In genomic region chr16:66933776-66934137, GRCh38 we compare ENCODE assay signal across 9 cellular contexts. TPM values are rescaled to one million over a fixed set of nuclear protein-coding genes. Genes with fewer than 3 reads are reported as not detected.
DNase-seq lines count a peak whose midpoint lies in the region; ATAC-seq and TF ChIP-seq lines count a peak whose summit lies in the region.
"Had no signal": no experiment of that assay in that cellular context is flagged by ENCODE, and none has a peak within 500 bp of the region (broad histone marks: within the 10 kb centered on the region; RNA-seq: fewer than 3 reads in every experiment).

No MANE protein-coding gene starts in this region.

- TF ChIP-seq CTCF in PC-3 (conservative IDR thresholded peaks at IDR 0.05; ENCODE audit: low read depth, low read length) (no peak), MCF 10A (IDR thresholded peaks at IDR 0.05; ENCODE audit: unreplicated experiment) (no peak), GM10248 (IDR thresholded peaks at IDR 0.05; ENCODE audit: control extremely low read depth, extremely low read depth, low read depth, missing control alignments) (no peak)

- H4K20me1 ChIP-seq in PC-3 (ENCODE audit: low read length), result peaks cover 3% of the 10 kb centered on the region; the same call in 1 of the 2 replicates

- H3K4me3 Mint-ChIP-seq in T-helper 1 cell treated with Interleukin-12 subunit alpha and Interleukin-12 subunit beta and Interleukin-4 antibody, amounts not matched to agents 30 μg/mL and 1 μg/mL, for 36 hours, result peak overlapping the region; percentile 97
- H3K4me3 Mint-ChIP-seq in MCF 10A (ENCODE audit: unreplicated experiment), result peak overlapping the region; percentile 97

- peaks cover 35% of the 10 kb centered on the region for H3K4me1 Mint-ChIP-seq in T-helper 1 cell treated with Interleukin-12 subunit alpha and Interleukin-12 subunit beta and Interleukin-4 antibody, amounts not matched to agents 30 μg/mL and 1 μg/mL, for 36 hours (ENCODE audit: low read depth)
- peaks cover 36% of the 10 kb centered on the region for H3K4me1 Mint-ChIP-seq in MCF 10A (ENCODE audit: insufficient read depth, unreplicated experiment)

- H3K9me3 ChIP-seq in PC-3 (ENCODE audit: low read length) (no peaks in the 10 kb centered on the region), mucosa of stomach (ENCODE audit: control insufficient read depth, low read length) (no peaks in the 10 kb centered on the region)

- H3K27me3 ChIP-seq in PC-3 (ENCODE audit: low read length), result no peaks in the 10 kb centered on the region
- no peaks in the 10 kb centered on the region for H3K27me3 ChIP-seq in mucosa of stomach (ENCODE audit: control insufficient read depth, insufficient read depth, low read length)

- peak overlapping the region; percentile 85 for H2AFZ ChIP-seq in PC-3 (ENCODE audit: low read length)

- H3K4me1 ChIP-seq in PC-3 (ENCODE audit: insufficient read depth, low read length) (peaks cover 14% of the 10 kb centered on the region; the same call in 1 of the 2 replicates), mucosa of stomach (ENCODE audit: control insufficient read depth, insufficient read depth, low read length) (peaks cover 68% of the 10 kb centered on the region)

- H3K79me2 ChIP-seq in PC-3 (ENCODE audit: low read length), result peaks cover 42% of the 10 kb centered on the region

- H3K9me3 Mint-ChIP-seq in T-helper 1 cell treated with Interleukin-12 subunit alpha and Interleukin-12 subunit beta and Interleukin-4 antibody, amounts not matched to agents 30 μg/mL and 1 μg/mL, for 36 hours, result no peaks in the 10 kb centered on the region
- no peaks in the 10 kb centered on the region for H3K9me3 Mint-ChIP-seq in MCF 10A (ENCODE audit: unreplicated experiment)

- peak overlapping the region; percentile 92 for H3K9ac ChIP-seq in PC-3 (ENCODE audit: low read length)
- H3K9ac ChIP-seq in mucosa of stomach (ENCODE audit: low read length), result peak overlapping the region; percentile 95

- peaks cover 24% of the 10 kb centered on the region for H3K36me3 Mint-ChIP-seq in T-helper 1 cell treated with Interleukin-12 subunit alpha and Interleukin-12 subunit beta and Interleukin-4 antibody, amounts not matched to agents 30 μg/mL and 1 μg/mL, for 36 hours (ENCODE audit: low read depth)
- H3K36me3 Mint-ChIP-seq in MCF 10A (ENCODE audit: insufficient read depth, unreplicated experiment), result peaks cover 37% of the 10 kb centered on the region

- peak; percentile 10 for ATAC-seq in PC-3
- ATAC-seq in GM19463 (IDR thresholded peaks at IDR 0.05; ENCODE audit: unreplicated experiment), result no peak

- DNase-seq in T-helper 1 cell, result no peak
- peak; percentile 55 for DNase-seq in PC-3
- DNase-seq in MCF 10A (ENCODE audit: unreplicated experiment), result peak; percentile 38
- peak in 1 of 49 donors; percentile 43 for DNase-seq in substantia nigra (lab: John Stamatoyannopoulos, UW)
- DNase-seq in GM10248 (ENCODE audit: extremely low spot score), result no peak

- no peaks in the 10 kb centered on the region for H3K9me2 ChIP-seq in PC-3 (replicated peaks; ENCODE audit: low read length)

- POLR2A ChIA-PET in PC-3 (lab: Charles Lee; ENCODE audit: unreplicated experiment), result no interaction called here
- POLR2A ChIA-PET in MCF 10A (lab: Yijun Ruan, JAX), result interaction anchor here (0.8 to 2.8 kb wide), 8 partner anchors 10 to 170 kb away, joined by 3 to 48 read pairs (median 3); partner anchors contain the start of genes CES4A and PDP2
- POLR2A ChIA-PET in GM10248 (lab: Yijun Ruan, JAX), result no interaction called here

- H3F3A ChIP-seq in PC-3 (ENCODE audit: low read length, unreplicated experiment), result no peaks in the 10 kb centered on the region

- H3K36me3 ChIP-seq in PC-3 (ENCODE audit: low read depth, low read length), result no peaks in the 10 kb centered on the region; the same call in 1 of the 2 replicates
- H3K36me3 ChIP-seq in mucosa of stomach (ENCODE audit: control insufficient read depth, insufficient read depth, low read length), result peaks cover 6% of the 10 kb centered on the region

- H3K27ac ChIP-seq in PC-3 (ENCODE audit: low read length) (peak overlapping the region; percentile 74), substantia nigra (ENCODE audit: low read depth, low read length, poor library complexity, severe bottlenecking) (peak overlapping the region; percentile 85)

- no peaks in the 10 kb centered on the region for H3K27me3 Mint-ChIP-seq in T-helper 1 cell treated with Interleukin-12 subunit alpha and Interleukin-12 subunit beta and Interleukin-4 antibody, amounts not matched to agents 30 μg/mL and 1 μg/mL, for 36 hours (ENCODE audit: low read depth)
- H3K27me3 Mint-ChIP-seq in MCF 10A (ENCODE audit: insufficient read depth, unreplicated experiment), result no peaks in the 10 kb centered on the region

- CTCF ChIA-PET in PC-3 (lab: Charles Lee), result no interaction called here
- CTCF ChIA-PET in MCF 10A (lab: Yijun Ruan, JAX), result interaction anchor here (1.2 to 5.5 kb wide), 3 partner anchors 16 to 39 kb away, joined by 3 to 58 read pairs (median 3); no protein-coding TSS in a partner anchor
- CTCF ChIA-PET in GM10248 (lab: Yijun Ruan, JAX), result interaction anchor here (0.8 to 1.3 kb wide), 5 partner anchors 14 to 66 kb away, joined by 3 read pairs; no protein-coding TSS in a partner anchor

- H3K27ac Mint-ChIP-seq in T-helper 1 cell treated with Interleukin-12 subunit alpha and Interleukin-12 subunit beta and Interleukin-4 antibody, amounts not matched to agents 30 μg/mL and 1 μg/mL, for 36 hours, result peak overlapping the region; percentile 96
- H3K27ac Mint-ChIP-seq in MCF 10A (ENCODE audit: low read depth, unreplicated experiment), result peak overlapping the region; percentile 94

- H3K4me3 ChIP-seq in PC-3 (ENCODE audit: low read length), result peak overlapping the region; percentile 95
- peak overlapping the region; percentile 88 for H3K4me3 ChIP-seq in mucosa of stomach (ENCODE audit: low read length)

- peak overlapping the region; percentile 100 for H3K4me2 ChIP-seq in PC-3 (ENCODE audit: low read length)

- BruUV-seq in PC-3 (replicated peaks; lab: Mats Ljungman, UMichigan), result TSS peak; percentile 64
- TSS peak; percentile 36 for BruUV-seq in MCF 10A (replicated peaks; lab: Mats Ljungman, UMichigan)

- intact Hi-C loops in PC-3 (cut with micrococcal nuclease) (no loop called here), MCF 10A (cut with micrococcal nuclease) (no loop called here)

RNA-seq across cellular contexts. Expression of gene CIAO2B, which starts 0.4 kb away (rescaled TPM):
- total RNA-seq in PC-3 (2014; rRNA removed), result 147 and 172 TPM in 2 replicates
- total RNA-seq in MCF 10A (2022), result 133 and 159 TPM in 2 replicates

RNA-seq across cellular contexts. Expression of gene CES2, which starts 1.6 kb away (rescaled TPM):
- total RNA-seq in PC-3 (2014; rRNA removed) (15.3 and 15.8 TPM in 2 replicates), MCF 10A (2022) (65.7 and 68.7 TPM in 2 replicates)

RNA-seq across cellular contexts. Expression of gene RRAD, which starts 8.4 kb away (rescaled TPM):
- total RNA-seq in PC-3 (2014; rRNA removed) (1.2 and 2.8 TPM in 2 replicates), MCF 10A (2022) (0.29 TPM in 1 of 2 replicates, not detected in the other)

RNA-seq across cellular contexts. Expression of gene CDH16, which starts 15.1 kb away (rescaled TPM):
- not detected in 2 replicates for total RNA-seq in PC-3 (2014; rRNA removed)
- 0.25 TPM in 1 of 2 replicates, not detected in the other for total RNA-seq in MCF 10A (2022)
- total RNA-seq: Daoy had no signal

RNA-seq across cellular contexts. Expression of gene CES3, which starts 27.3 kb away (rescaled TPM):
- total RNA-seq in PC-3 (2014; rRNA removed) (0.26 and 0.58 TPM in 2 replicates), MCF 10A (2022) (0.52 and 0.65 TPM in 2 replicates)

Comparison
In these comparisons a context has a peak if more than half of its experiments do, and no peak if none do; other contexts are left out.
1. DNase-seq: peak in PC-3 (single experiment) and MCF 10A (single experiment); none in T-helper 1 cell (0 of 5) and GM10248 (single experiment).